22 cellular contexts compared by ENCODE assay signal in genomic region chr7:150399421-150399820, GRCh38. TPM values are rescaled to one million over a fixed set of nuclear protein-coding genes. Genes with fewer than 3 reads are reported as not detected.
DNase-seq lines count a peak whose midpoint lies in the region; ATAC-seq and TF ChIP-seq lines count a peak whose summit lies in the region.
"Had no signal": no experiment of that assay in that cellular context is flagged by ENCODE, and none has a peak within 500 bp of the region (broad histone marks: within the 10 kb centered on the region; RNA-seq: fewer than 3 reads in every experiment).

No MANE protein-coding gene starts in this region.

- no peaks in the 10 kb centered on the region for H3K27me3 Mint-ChIP-seq in stimulated activated memory B cell treated with anti-CD40 and anti-IgM and Interleukin-4, amounts not matched to agents 10 μg/mL and 1 μg/mL and 100 μg/mL, for 72 hours
- H3K27me3 Mint-ChIP-seq: activated naive CD8-positive, alpha-beta T cell treated with anti-CD3 and anti-CD28 coated beads for 36 hours; activated T-helper 17 cell treated with anti-CD3 and anti-CD28 coated beads, Interleukin-2, amount 50 U/mL, for 72 hours; CD8-positive, alpha-beta memory T cell had no signal

- peak overlapping the region; percentile 93 for H3K27ac Mint-ChIP-seq in stimulated activated memory B cell treated with anti-CD40 and anti-IgM and Interleukin-4, amounts not matched to agents 10 μg/mL and 1 μg/mL and 100 μg/mL, for 72 hours
- H3K27ac Mint-ChIP-seq: activated naive CD8-positive, alpha-beta T cell treated with anti-CD3 and anti-CD28 coated beads for 36 hours; activated T-helper 17 cell treated with anti-CD3 and anti-CD28 coated beads, Interleukin-2, amount 50 U/mL, for 72 hours; stimulated activated effector memory CD8-positive, alpha-beta T cell treated with anti-CD3 and anti-CD28 coated beads, Interleukin-12 subunit alpha, Interleukin-12 subunit beta, amount 100 ng/mL, for 72 hours had no signal

- no peaks in the 10 kb centered on the region for H3K27me3 ChIP-seq in HUES48 (ENCODE audit: control insufficient read depth, insufficient read depth, low read length)
- H3K27me3 ChIP-seq in adrenal gland, result no peaks in the 10 kb centered on the region
- H3K27me3 ChIP-seq: esophagus squamous epithelium, gastroesophageal sphincter, SJSA1 had no signal

- H3K36me3 Mint-ChIP-seq in stimulated activated memory B cell treated with anti-CD40 and anti-IgM and Interleukin-4, amounts not matched to agents 10 μg/mL and 1 μg/mL and 100 μg/mL, for 72 hours, result peaks cover 25% of the 10 kb centered on the region
- H3K36me3 Mint-ChIP-seq: activated naive CD8-positive, alpha-beta T cell treated with anti-CD3 and anti-CD28 coated beads for 36 hours; stimulated activated effector memory CD8-positive, alpha-beta T cell treated with anti-CD3 and anti-CD28 coated beads, Interleukin-12 subunit alpha, Interleukin-12 subunit beta, amount 100 ng/mL, for 72 hours had no signal

- H3K4me3 ChIP-seq in HUES48 (ENCODE audit: low read depth, low read length), result no peak overlapping the region
- no peak overlapping the region for H3K4me3 ChIP-seq in adrenal gland
- H3K4me3 ChIP-seq: esophagus squamous epithelium, gastroesophageal sphincter, psoas muscle, SJSA1, skin epidermis had no signal

- TF ChIP-seq CTCF in adrenal gland (IDR thresholded peaks at IDR 0.05), result no peak

- no peak for ATAC-seq in left colon
- ATAC-seq in stimulated activated memory B cell treated with anti-CD40 and anti-IgM and Interleukin-4, amounts not matched to agents 10 μg/mL and 1 μg/mL and 100 μg/mL, for 72 hours, result no peak
- no peak for ATAC-seq in GM18870 (IDR thresholded peaks at IDR 0.05; ENCODE audit: unreplicated experiment)
- no peak for ATAC-seq in GM19397 (IDR thresholded peaks at IDR 0.05; ENCODE audit: unreplicated experiment)
- ATAC-seq: gastroesophageal sphincter had no signal

- DNase-seq in adrenal gland (peak in 1 of 7 donors; percentile 4), left colon (peak; percentile 3 to 13), Kasumi-1 (lab: John Stamatoyannopoulos, UW) (no peak)
- DNase-seq: activated CD8-positive, alpha-beta memory T cell treated with anti-CD3 and anti-CD28 coated beads, Interleukin-2, amount 50 U/mL, for 4 hours; activated naive CD8-positive, alpha-beta T cell treated with anti-CD3 and anti-CD28 coated beads for 36 hours; CD8-positive, alpha-beta memory T cell; DMS153; effector memory CD4-positive, alpha-beta T cell; esophagus squamous epithelium; NCI-H2081; psoas muscle; stimulated activated CD4-positive, alpha-beta T cell treated with anti-CD3 and anti-CD28 coated beads, Interleukin-2, amount 100 ng/mL, for 24 hours; T-helper 2 cell had no signal

- H3K36me3 ChIP-seq in HUES48 (ENCODE audit: control insufficient read depth, insufficient read depth, low read length), result peaks cover 29% of the 10 kb centered on the region
- peaks cover 0 to 12% of the 10 kb centered on the region in 2 donors for H3K36me3 ChIP-seq in adrenal gland (replicated peaks in 1 of 2)

- H3K4me1 ChIP-seq in HUES48 (ENCODE audit: control insufficient read depth, insufficient read depth, low read length) (peaks cover 58% of the 10 kb centered on the region), adrenal gland (replicated peaks in 1 of 2) (peaks cover 17 to 29% of the 10 kb centered on the region in 2 donors)

- peak overlapping the region; percentile 95 for H3K27ac ChIP-seq in HUES48 (ENCODE audit: low read depth, low read length)
- peak overlapping the region in 4 of 5 donors; percentile 41 to 85 (median 62) for H3K27ac ChIP-seq in adrenal gland
- H3K27ac ChIP-seq: esophagus squamous epithelium, gastroesophageal sphincter, psoas muscle, SJSA1 had no signal

- H3K9me3 ChIP-seq in HUES48 (ENCODE audit: control insufficient read depth, insufficient read depth, low read length) (no peaks in the 10 kb centered on the region), adrenal gland (replicated peaks in 1 of 3) (no peaks in the 10 kb centered on the region)
- H3K9me3 ChIP-seq: esophagus squamous epithelium, gastroesophageal sphincter, psoas muscle, SJSA1 had no signal

- intact Hi-C loops in adrenal gland (cut with DNase I) (no loop called here), left colon (cut with DNase I, micrococcal nuclease) (no loop called here)

- H3K4me3 Mint-ChIP-seq in stimulated activated memory B cell treated with anti-CD40 and anti-IgM and Interleukin-4, amounts not matched to agents 10 μg/mL and 1 μg/mL and 100 μg/mL, for 72 hours, result no peak overlapping the region
- H3K4me3 Mint-ChIP-seq: activated naive CD8-positive, alpha-beta T cell treated with anti-CD3 and anti-CD28 coated beads for 36 hours; activated T-helper 17 cell treated with anti-CD3 and anti-CD28 coated beads, Interleukin-2, amount 50 U/mL, for 72 hours; CD8-positive, alpha-beta memory T cell; stimulated activated effector memory CD8-positive, alpha-beta T cell treated with anti-CD3 and anti-CD28 coated beads, Interleukin-12 subunit alpha, Interleukin-12 subunit beta, amount 100 ng/mL, for 72 hours had no signal

- H3K9ac ChIP-seq in HUES48 (ENCODE audit: low read depth, low read length), result no peak overlapping the region

- peaks cover 51% of the 10 kb centered on the region for H3K4me1 Mint-ChIP-seq in stimulated activated memory B cell treated with anti-CD40 and anti-IgM and Interleukin-4, amounts not matched to agents 10 μg/mL and 1 μg/mL and 100 μg/mL, for 72 hours

- 84 to 91% (median 87%) methylated on average over 11 to 13 of the region's 13 CpGs for WGBS in adrenal gland, 4 donors

- no peak for TF ChIP-seq POLR2A in adrenal gland (IDR thresholded peaks at IDR 0.05)

- no peaks in the 10 kb centered on the region for H3K9me3 Mint-ChIP-seq in stimulated activated memory B cell treated with anti-CD40 and anti-IgM and Interleukin-4, amounts not matched to agents 10 μg/mL and 1 μg/mL and 100 μg/mL, for 72 hours
- H3K9me3 Mint-ChIP-seq: activated naive CD8-positive, alpha-beta T cell treated with anti-CD3 and anti-CD28 coated beads for 36 hours; activated T-helper 17 cell treated with anti-CD3 and anti-CD28 coated beads, Interleukin-2, amount 50 U/mL, for 72 hours; CD8-positive, alpha-beta memory T cell; stimulated activated effector memory CD8-positive, alpha-beta T cell treated with anti-CD3 and anti-CD28 coated beads, Interleukin-12 subunit alpha, Interleukin-12 subunit beta, amount 100 ng/mL, for 72 hours had no signal

RNA-seq across cellular contexts. Expression of gene ZNF775, which starts 20.3 kb away (rescaled TPM):
- 10 to 100 TPM in 1 of 8 donors, 1 to 10 TPM in 7; 3.2 to 13.9 (median 7.5) TPM for total RNA-seq in adrenal gland
- polyA plus RNA-seq in adrenal gland, result 1 to 10 TPM in 2 of 3 donors, under 1 TPM in 1; 0.26 to 6.0 (median 3.0) TPM
- 1 to 10 TPM; 7.1 to 8.7 TPM for total RNA-seq in left colon

RNA-seq across cellular contexts. Expression of gene REPIN1, which starts 30.8 kb away (rescaled TPM):
- 100 to 1,000 TPM; 153 to 294 (median 214) TPM for total RNA-seq in adrenal gland
- 100 to 1,000 TPM in 1 of 3 donors, 10 to 100 TPM in 2; 69.0 to 140 (median 95.8) TPM for polyA plus RNA-seq in adrenal gland
- total RNA-seq in left colon, result 100 to 1,000 TPM; 168 to 209 TPM

RNA-seq across cellular contexts. Expression of gene GIMAP8, which starts 51.0 kb away (rescaled TPM):
- total RNA-seq in adrenal gland, result 10 to 100 TPM in 5 of 8 donors, 1 to 10 TPM in 3; 8.2 to 18.4 (median 11.6) TPM
- polyA plus RNA-seq in adrenal gland, result 1 to 10 TPM; 6.1 to 9.3 (median 6.8) TPM
- total RNA-seq in left colon, result 1 to 10 TPM; 2.9 to 5.5 TPM
- total RNA-seq: SJSA1 had no signal

RNA-seq across cellular contexts. Expression of gene RARRES2, which starts 58.0 kb away (rescaled TPM):
- 1,000 to 10,000 TPM; 1,813 to 6,437 (median 3,715) TPM for total RNA-seq in adrenal gland
- polyA plus RNA-seq in adrenal gland, result 1,000 to 10,000 TPM in 2 of 3 donors, 100 to 1,000 TPM in 1; 590 to 7,984 (median 3,445) TPM
- total RNA-seq in left colon, result 100 to 1,000 TPM in 1 of 2 donors, 10 to 100 TPM in 1; 61.1 to 115 TPM
- total RNA-seq: activated naive CD8-positive, alpha-beta T cell treated with anti-CD3 and anti-CD28 coated beads for 36 hours; activated T-helper 17 cell treated with anti-CD3 and anti-CD28 coated beads, Interleukin-2, amount 50 U/mL, for 72 hours; CD8-positive, alpha-beta memory T cell; SJSA1 had no signal
- polyA plus RNA-seq: CD8-positive, alpha-beta memory T cell had no signal

Comparison
In these comparisons a context has a peak if more than half of its experiments do, and no peak if none do; other contexts are left out.
1. DNase-seq: peak in left colon (2 of 2); none in Kasumi-1 (0 of 2).